1 cellular context compared by ENCODE assay signal in genomic region chr1:93237021-93237420, GRCh38.
TF ChIP-seq lines count a peak whose summit lies in the region.

No MANE protein-coding gene starts in this region.

TF ChIP-seq in H1, 55 proteins besides CTCF, POLR2A, EP300 and RAD21:
- TF ChIP-seq CHD1 (IDR thresholded peaks at IDR 0.05; ENCODE audit: low read depth, low read length): no peak
- TF ChIP-seq, protein P1, sequence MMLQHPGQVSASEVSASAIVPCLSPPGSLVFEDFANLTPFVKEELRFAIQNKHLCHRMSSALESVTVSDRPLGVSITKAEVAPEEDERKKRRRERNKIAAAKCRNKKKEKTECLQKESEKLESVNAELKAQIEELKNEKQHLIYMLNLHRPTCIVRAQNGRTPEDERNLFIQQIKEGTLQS (IDR thresholded peaks at IDR 0.05; ENCODE audit: insufficient read depth, low read depth, low read length): no peak
